Comparison of ENCODE assay signal across 1 cellular context in genomic region chr10:112679392-112679791, GRCh38.
TF ChIP-seq lines count a peak whose summit lies in the region.

No MANE protein-coding gene starts in this region.

TF ChIP-seq in WTC11, 78 proteins besides CTCF, POLR2A, EP300 and RAD21 (continued from another document):
- no peak for TF ChIP-seq ARID4B (CRISPR knock-in tag; IDR thresholded peaks at IDR 0.05; ENCODE audit: borderline replicate concordance)
- TF ChIP-seq NFYB (CRISPR knock-in tag; conservative IDR thresholded peaks at IDR 0.05; ENCODE audit: low read depth) = no peak
- TF ChIP-seq CREB1 (CRISPR knock-in tag; IDR thresholded peaks at IDR 0.05) = no peak
- no peak for TF ChIP-seq GTF2I (CRISPR knock-in tag; conservative IDR thresholded peaks at IDR 0.05)
- TF ChIP-seq, protein P1, sequence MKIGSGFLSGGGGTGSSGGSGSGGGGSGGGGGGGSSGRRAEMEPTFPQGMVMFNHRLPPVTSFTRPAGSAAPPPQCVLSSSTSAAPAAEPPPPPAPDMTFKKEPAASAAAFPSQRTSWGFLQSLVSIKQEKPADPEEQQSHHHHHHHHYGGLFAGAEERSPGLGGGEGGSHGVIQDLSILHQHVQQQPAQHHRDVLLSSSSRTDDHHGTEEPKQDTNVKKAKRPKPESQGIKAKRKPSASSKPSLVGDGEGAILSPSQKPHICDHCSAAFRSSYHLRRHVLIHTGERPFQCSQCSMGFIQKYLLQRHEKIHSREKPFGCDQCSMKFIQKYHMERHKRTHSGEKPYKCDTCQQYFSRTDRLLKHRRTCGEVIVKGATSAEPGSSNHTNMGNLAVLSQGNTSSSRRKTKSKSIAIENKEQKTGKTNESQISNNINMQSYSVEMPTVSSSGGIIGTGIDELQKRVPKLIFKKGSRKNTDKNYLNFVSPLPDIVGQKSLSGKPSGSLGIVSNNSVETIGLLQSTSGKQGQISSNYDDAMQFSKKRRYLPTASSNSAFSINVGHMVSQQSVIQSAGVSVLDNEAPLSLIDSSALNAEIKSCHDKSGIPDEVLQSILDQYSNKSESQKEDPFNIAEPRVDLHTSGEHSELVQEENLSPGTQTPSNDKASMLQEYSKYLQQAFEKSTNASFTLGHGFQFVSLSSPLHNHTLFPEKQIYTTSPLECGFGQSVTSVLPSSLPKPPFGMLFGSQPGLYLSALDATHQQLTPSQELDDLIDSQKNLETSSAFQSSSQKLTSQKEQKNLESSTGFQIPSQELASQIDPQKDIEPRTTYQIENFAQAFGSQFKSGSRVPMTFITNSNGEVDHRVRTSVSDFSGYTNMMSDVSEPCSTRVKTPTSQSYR (CRISPR knock-in tag; IDR thresholded peaks at IDR 0.05) = no peak
- no peak for TF ChIP-seq NR3C1 (CRISPR knock-in tag; conservative IDR thresholded peaks at IDR 0.05; ENCODE audit: low read depth)
- no peak for TF ChIP-seq HMGA2 (CRISPR knock-in tag; IDR thresholded peaks at IDR 0.05)
- TF ChIP-seq TP53 (CRISPR knock-in tag; IDR thresholded peaks at IDR 0.05) = no peak
- TF ChIP-seq ZBTB21 (CRISPR knock-in tag; IDR thresholded peaks at IDR 0.05; ENCODE audit: borderline replicate concordance) = no peak
- no peak for TF ChIP-seq GRHL2 (CRISPR knock-in tag; IDR thresholded peaks at IDR 0.05; ENCODE audit: insufficient replicate concordance, severe bottlenecking)
- TF ChIP-seq ZSCAN18 (CRISPR knock-in tag; IDR thresholded peaks at IDR 0.05) = no peak
- TF ChIP-seq ZNF425 (CRISPR knock-in tag; conservative IDR thresholded peaks at IDR 0.05) = no peak
- no peak for TF ChIP-seq RELA (CRISPR knock-in tag; IDR thresholded peaks at IDR 0.05; ENCODE audit: borderline replicate concordance)
- TF ChIP-seq ZNF138 (CRISPR knock-in tag; conservative IDR thresholded peaks at IDR 0.05) = no peak
- TF ChIP-seq SMAD4 (CRISPR knock-in tag; IDR thresholded peaks at IDR 0.05) = no peak
